8 cellular contexts compared by ENCODE assay signal in the genomic region with DNA sequence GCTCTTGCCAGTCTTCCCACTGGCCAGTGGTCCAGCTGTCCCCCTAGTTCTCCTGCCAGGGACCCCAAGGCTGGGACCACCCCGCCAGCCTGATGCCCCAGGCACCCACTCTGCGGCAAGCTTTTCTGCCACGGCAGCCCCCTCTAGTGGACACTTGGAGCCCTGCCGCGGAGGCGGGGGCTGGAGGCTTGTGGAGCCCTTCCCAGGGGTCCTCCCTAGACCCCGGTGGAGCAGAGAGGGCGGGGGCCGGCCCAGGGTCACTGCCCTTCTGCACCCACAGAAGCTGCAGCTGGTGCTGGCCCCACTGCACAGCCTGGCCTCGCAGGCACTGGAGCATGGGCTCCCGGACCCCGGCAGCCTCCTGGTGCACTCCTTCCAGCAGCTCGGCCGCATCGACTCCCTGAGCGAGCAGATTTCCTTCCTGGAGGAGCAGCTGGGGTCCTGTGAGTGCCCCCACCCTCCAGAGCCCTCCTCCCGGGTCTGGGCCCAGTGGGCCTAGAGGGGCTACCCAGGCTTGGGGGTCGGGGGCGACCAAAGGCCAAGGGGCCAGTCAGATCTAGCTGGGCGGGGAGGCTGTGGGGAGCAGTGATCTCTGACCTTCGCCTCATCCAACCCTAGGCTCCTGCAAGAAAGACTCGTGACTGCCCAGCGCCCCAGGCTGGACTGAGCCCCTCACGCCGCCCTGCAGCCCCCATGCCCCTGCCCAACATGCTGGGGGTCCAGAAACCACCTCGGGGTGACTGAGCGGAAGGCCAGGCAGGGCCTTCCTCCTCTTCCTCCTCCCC.
A peak's percentile ranks its signal among the peaks of the same experiment; 100 is the strongest.
DNase-seq lines count a peak whose midpoint lies in the region; ATAC-seq and TF ChIP-seq lines count a peak whose summit lies in the region.

No MANE protein-coding gene starts in this region.

- H4K20me1 ChIP-seq in KMS-11 (ENCODE audit: insufficient read depth), result no peaks in the 10 kb centered on the region

- peak; percentile 91 for TF ChIP-seq CTCF in KMS-11 (conservative IDR thresholded peaks at IDR 0.05; ENCODE audit: low read depth, low read length)
- peak; percentile 86 for TF ChIP-seq CTCF in foreskin fibroblast (IDR thresholded peaks at IDR 0.05; ENCODE audit: low read depth, low read length)

- DNase-seq in CD1c-positive myeloid dendritic cell (ENCODE audit: extremely low spot score), result peak; percentile 47
- DNase-seq in activated CD8-positive, alpha-beta memory T cell treated with anti-CD3 and anti-CD28 coated beads for 24 hours, result peak; percentile 80
- DNase-seq in foreskin fibroblast, result peak in 1 of 2 donors; percentile 46
- peak; percentile 66 for DNase-seq in stimulated activated CD4-positive, alpha-beta T cell treated with anti-CD3 and anti-CD28 coated beads, Interleukin-15, amount 100 ng/mL, for 24 hours

- H3K4me2 ChIP-seq in KMS-11, result no peak overlapping the region

- no peaks in the 10 kb centered on the region for H3K79me2 ChIP-seq in KMS-11 (ENCODE audit: insufficient read depth, low read depth)

- H3K4me3 ChIP-seq in KMS-11 (IDR thresholded peaks at IDR 0.05; ENCODE audit: insufficient read depth, low read depth, low read length) (no peak overlapping the region), foreskin fibroblast (ENCODE audit: low read depth in 1 of 2, low read length in 2 of 2) (no peak overlapping the region)

- no peak overlapping the region for H3K9ac ChIP-seq in KMS-11

- H2AFZ ChIP-seq in KMS-11 (ENCODE audit: low read depth), result no peak overlapping the region

- ATAC-seq in GM18909 (IDR thresholded peaks at IDR 0.05; ENCODE audit: poor library complexity, unreplicated experiment), result no peak
- no peak for ATAC-seq in GM21619 (IDR thresholded peaks at IDR 0.05; ENCODE audit: unreplicated experiment)
- ATAC-seq in GM21515 (IDR thresholded peaks at IDR 0.05; ENCODE audit: unreplicated experiment), result no peak

- H3K36me3 ChIP-seq in KMS-11 (ENCODE audit: insufficient read depth), result no peaks in the 10 kb centered on the region

- no peak overlapping the region for H3K27ac ChIP-seq in KMS-11

- H3K27me3 ChIP-seq in KMS-11 (ENCODE audit: insufficient read depth, low read depth), result peaks cover 30% of the 10 kb centered on the region

- peaks cover 5% of the 10 kb centered on the region for H3K4me1 ChIP-seq in KMS-11 (ENCODE audit: low read depth, poor library complexity, severe bottlenecking)
